ENCODE assay signal across 8 cellular contexts in the genomic region with DNA sequence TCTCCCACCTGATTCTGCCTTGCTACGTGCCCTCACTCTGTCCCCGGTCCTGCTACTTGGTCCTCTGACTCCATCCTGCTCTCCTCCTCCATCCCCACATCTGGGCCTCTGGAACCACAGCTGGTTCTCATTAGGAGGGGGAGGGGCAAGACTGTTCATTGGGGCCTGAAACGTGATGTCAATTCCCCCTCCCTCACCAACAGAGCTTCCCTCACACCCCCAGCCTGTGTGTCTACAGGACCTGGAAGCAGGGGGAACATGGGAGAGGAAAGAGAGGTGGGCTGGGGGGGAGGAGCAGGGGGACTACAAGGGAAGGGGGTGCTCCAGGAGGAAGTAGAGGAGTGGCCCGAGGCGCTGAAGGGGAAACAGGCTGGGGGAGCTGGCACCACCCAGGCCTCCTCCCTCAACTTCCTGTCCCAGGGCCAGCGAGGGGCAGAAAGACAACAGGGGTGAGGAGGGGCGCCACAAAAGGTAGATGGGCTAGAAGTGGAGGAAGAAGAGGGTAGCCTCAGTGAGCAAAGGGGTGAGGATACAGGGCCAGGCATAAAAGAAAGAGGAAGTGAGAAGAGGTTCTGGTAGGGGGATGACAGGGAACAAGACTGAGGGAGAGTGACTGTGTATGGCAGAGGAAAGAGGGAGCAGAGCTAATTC. TPM values are rescaled to one million over a fixed set of nuclear protein-coding genes. Genes with fewer than 3 reads are reported as not detected.
A peak's percentile ranks its signal among the peaks of the same experiment; 100 is the strongest.
DNase-seq lines count a peak whose midpoint lies in the region; ATAC-seq and TF ChIP-seq lines count a peak whose summit lies in the region.

No MANE protein-coding gene starts in this region.

- H3K9me3 Mint-ChIP-seq in naive B cell (no peaks in the 10 kb centered on the region), CD14-positive monocyte (no peaks in the 10 kb centered on the region)

- no peaks in the 10 kb centered on the region for H3K9me2 ChIP-seq in Loucy (replicated peaks; ENCODE audit: low read depth, low read length)

- peak overlapping the region; percentile 86 for H3K4me2 ChIP-seq in Loucy (ENCODE audit: low read depth, low read length, poor library complexity, severe bottlenecking)

- H3K27ac Mint-ChIP-seq in naive B cell (no peak overlapping the region), CD14-positive monocyte (no peak overlapping the region)

- H3K36me3 ChIP-seq in Loucy (ENCODE audit: insufficient read depth, low read length): no peaks in the 10 kb centered on the region

- peak; percentile 91 for ATAC-seq in GM18499 (IDR thresholded peaks at IDR 0.05; ENCODE audit: insufficient read depth, unreplicated experiment)
- ATAC-seq in GM21737 (IDR thresholded peaks at IDR 0.05; ENCODE audit: unreplicated experiment): peak; percentile 82
- peak; percentile 91 to 92 for ATAC-seq in naive B cell (ENCODE audit: low read depth in 2 of 2)

- H3K9ac ChIP-seq in Loucy (ENCODE audit: low read depth, low read length, poor library complexity, severe bottlenecking): peak overlapping the region; percentile 62

- peak overlapping the region; percentile 57 for H3K4me3 ChIP-seq in Loucy (ENCODE audit: low read length, poor library complexity, severe bottlenecking)
- H3K4me3 ChIP-seq in cardiac fibroblast (replicated peaks in 1 of 2; ENCODE audit: low read depth in 2 of 2, low read length in 2 of 2): no peak overlapping the region

- no peak overlapping the region for H3K4me3 Mint-ChIP-seq in naive B cell
- no peak overlapping the region for H3K4me3 Mint-ChIP-seq in CD14-positive monocyte

- no peaks in the 10 kb centered on the region for H3K27me3 ChIP-seq in Loucy (ENCODE audit: insufficient read depth, low read length, poor library complexity, severe bottlenecking)

- H3F3A ChIP-seq in Loucy (ENCODE audit: low read depth): no peaks in the 10 kb centered on the region

- no peaks in the 10 kb centered on the region for H3K9me3 ChIP-seq in Loucy (ENCODE audit: insufficient read depth, low read depth, low read length)

- H3K27me3 Mint-ChIP-seq in naive B cell: no peaks in the 10 kb centered on the region
- peaks cover 0 to 2% (median 0%) of the 10 kb centered on the region in 3 donors for H3K27me3 Mint-ChIP-seq in CD14-positive monocyte (ENCODE audit: low read depth in 3 of 3)

- no peaks in the 10 kb centered on the region for H3K79me2 ChIP-seq in Loucy (ENCODE audit: insufficient read depth, low read length)

- no peak for TF ChIP-seq CTCF in Loucy (conservative IDR thresholded peaks at IDR 0.05; ENCODE audit: low read length)
- TF ChIP-seq CTCF in cardiac fibroblast (IDR thresholded peaks at IDR 0.05; ENCODE audit: low read depth, low read length): no peak
- TF ChIP-seq CTCF in CD14-positive monocyte (IDR thresholded peaks at IDR 0.05): no peak

- H3K4me1 ChIP-seq in Loucy (ENCODE audit: insufficient read depth, low read length, poor library complexity, severe bottlenecking): peaks cover 28% of the 10 kb centered on the region

- intact Hi-C loops in CD14-positive monocyte (cut with micrococcal nuclease): no loop called here

- H4K20me1 ChIP-seq in Loucy (ENCODE audit: insufficient read depth, low read length, poor library complexity, severe bottlenecking): no peaks in the 10 kb centered on the region

- DNase-seq in cardiac fibroblast (ENCODE audit: low read depth in 2 of 2) (peak; percentile 54), naive B cell (peak; percentile 59), NCI-H2171 treated with DMSO at 0.1 percent for 48 hours (lab: John Stamatoyannopoulos, UW) (no peak), CD14-positive monocyte (ENCODE audit: low spot score) (no peak), anterior cingulate cortex (lab: John Stamatoyannopoulos, UW) (no peak)

- peak overlapping the region; percentile 83 for H2AFZ ChIP-seq in Loucy (ENCODE audit: low read length)

- H3K36me3 Mint-ChIP-seq in naive B cell (no peaks in the 10 kb centered on the region), CD14-positive monocyte (no peaks in the 10 kb centered on the region)

- H3K4me1 Mint-ChIP-seq in naive B cell: no peaks in the 10 kb centered on the region
- H3K4me1 Mint-ChIP-seq in CD14-positive monocyte: no peaks in the 10 kb centered on the region

RNA-seq across cellular contexts. Expression of gene DCHS1, which starts 8.9 kb away (rescaled TPM):
- polyA plus RNA-seq in naive B cell (ENCODE audit: low read depth in 6 of 6): under 1 TPM in 5 of 6 donors, not detected in 1; 0.07 to 0.85 (median 0.19) TPM
- under 1 TPM; 0.01 to 0.02 TPM for polyA plus RNA-seq in CD14-positive monocyte

RNA-seq across cellular contexts. Expression of gene TPP1, which starts 27.5 kb away (rescaled TPM):
- polyA plus RNA-seq in naive B cell (ENCODE audit: low read depth in 6 of 6) (100 to 1,000 TPM; 146 to 198 (median 176) TPM), CD14-positive monocyte (100 to 1,000 TPM; 218 to 359 TPM)

RNA-seq across cellular contexts. Expression of gene TAF10, which starts 34.7 kb away (rescaled TPM):
- polyA plus RNA-seq in naive B cell (ENCODE audit: low read depth in 6 of 6): 100 to 1,000 TPM; 203 to 344 (median 273) TPM
- polyA plus RNA-seq in CD14-positive monocyte: 100 to 1,000 TPM; 232 to 233 TPM

RNA-seq across cellular contexts. Expression of gene MRPL17, which starts 36.4 kb away (rescaled TPM):
- 10 to 100 TPM in 5 of 6 donors, 1 to 10 TPM in 1; 9.7 to 16.0 (median 11.7) TPM for polyA plus RNA-seq in naive B cell (ENCODE audit: low read depth in 6 of 6)
- 10 to 100 TPM; 12.8 to 14.0 TPM for polyA plus RNA-seq in CD14-positive monocyte

RNA-seq across cellular contexts. Expression of gene ILK, which starts 43.2 kb away (rescaled TPM):
- polyA plus RNA-seq in naive B cell (ENCODE audit: low read depth in 6 of 6): 10 to 100 TPM; 49.8 to 87.8 (median 73.8) TPM
- polyA plus RNA-seq in CD14-positive monocyte: 100 to 1,000 TPM; 250 to 271 TPM

Comparison
In these comparisons a context has a peak if more than half of its experiments do, and no peak if none do; other contexts are left out.
1. DNase-seq: peak in cardiac fibroblast (2 of 2) and naive B cell (single experiment); none in NCI-H2171 treated with DMSO at 0.1 percent for 48 hours (single experiment), CD14-positive monocyte (single experiment) and anterior cingulate cortex (0 of 58).
2. Peak in every context shown above with its lines, with median percentiles within 50 percentile points of each other: ATAC-seq.